17 cellular contexts compared by ENCODE assay signal in genomic region chr11:110447343-110447742, GRCh38.
"Had no signal": no experiment of that assay in that cellular context is flagged by ENCODE, and none has a peak within 500 bp of the region (broad histone marks: within the 10 kb centered on the region; RNA-seq: fewer than 3 reads in every experiment).

No MANE protein-coding gene starts in this region.

- DNase-seq: activated CD4-positive, alpha-beta T cell treated with anti-CD3 and anti-CD28 coated beads, Interleukin-2, amount 10 ng/mL, durations not matched to agents 24 days and 14 days; activated CD4-positive, alpha-beta T cell treated with anti-CD3 and anti-CD28 coated beads, Interleukin-2, amount 50 U/mL, for 4 hours; activated CD8-positive, alpha-beta T cell treated with anti-CD3 and anti-CD28 coated beads for 36 hours; activated gamma-delta T cell; activated naive CD4-positive, alpha-beta T cell treated with Interleukin-2 at 50 U/mL for 16 hours; activated naive CD8-positive, alpha-beta T cell treated with anti-CD3 and anti-CD28 coated beads, Interleukin-2, amount 10 ng/mL, durations not matched to agents 7 days and 5 days; activated T-cell treated with anti-CD3 and anti-CD28 coated beads, Interleukin-2, amount 50 U/mL, for 24 hours; amygdala; NCI-H1105; NCI-H1417 treated with DMSO at 0.1 percent for 48 hours; NCI-H187 treated with DMSO at 0.1 percent for 48 hours; NCI-H345; NCI-H524 treated with DMSO at 0.1 percent for 48 hours; PC-9; Right ventricle myocardium superior had no signal

- H3K27ac ChIP-seq: ascending aorta, breast epithelium, PC-9 had no signal
